Comparison of ENCODE assay signal across 11 cellular contexts in the genomic region with DNA sequence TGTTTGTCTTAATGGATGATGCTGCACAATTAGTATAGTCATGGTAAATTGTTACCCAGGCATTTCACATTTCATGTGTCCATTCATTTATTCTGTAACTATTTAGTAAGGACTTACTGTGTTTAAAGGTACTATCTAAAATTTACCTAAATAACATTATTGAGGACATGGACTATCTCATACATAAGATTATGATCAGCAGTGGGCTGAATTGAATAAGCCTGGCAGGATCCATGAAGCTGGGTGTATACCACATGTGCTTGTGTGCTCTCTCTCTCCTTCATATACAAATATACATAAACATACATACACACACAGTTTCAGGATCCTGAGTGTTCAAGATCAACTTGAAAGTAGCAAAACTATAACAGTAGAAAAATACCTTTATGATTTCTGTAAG.
"Had no signal": no experiment of that assay in that cellular context is flagged by ENCODE, and none has a peak within 500 bp of the region (broad histone marks: within the 10 kb centered on the region; RNA-seq: fewer than 3 reads in every experiment).

No MANE protein-coding gene starts in this region.

- H3K4me3 Mint-ChIP-seq: IgD-negative memory B cell had no signal

- ATAC-seq: K562 had no signal

- H3K4me1 Mint-ChIP-seq: IgD-negative memory B cell had no signal

- H3K27ac Mint-ChIP-seq: IgD-negative memory B cell had no signal

- H3K36me3 Mint-ChIP-seq: IgD-negative memory B cell had no signal

- DNase-seq: Kasumi-1, MM.1S, NCI-H1694 treated with DMSO at 0.1 percent for 48 hours, NCI-H2107, NCI-H526 treated with DMSO at 0.1 percent for 48 hours, NCI-H748 treated with DMSO at 0.1 percent for 48 hours, Right ventricle myocardium superior, RPMI8226, SIG-M5 had no signal
